ENCODE assay signal across 10 cellular contexts in genomic region chr1:247883346-247883745, GRCh38. TPM values are rescaled to one million over a fixed set of nuclear protein-coding genes. Genes with fewer than 3 reads are reported as not detected.
"Had no signal": no experiment of that assay in that cellular context is flagged by ENCODE, and none has a peak within 500 bp of the region (broad histone marks: within the 10 kb centered on the region; RNA-seq: fewer than 3 reads in every experiment).

No MANE protein-coding gene starts in this region.

- H3K4me1 ChIP-seq: HAP-1 had no signal

- H3K4me3 ChIP-seq: HAP-1 had no signal

- H3K36me3 ChIP-seq: HAP-1 had no signal

- DNase-seq: GOT3, H7, HFFc6 had no signal

- H3K36me3 Mint-ChIP-seq: IgD-negative memory B cell had no signal

- H3K27ac ChIP-seq: HL-60 had no signal

- ATAC-seq: HCT116, HepG2 had no signal

- H3K4me3 Mint-ChIP-seq: HFFc6, IgD-negative memory B cell had no signal

- H3K9me3 ChIP-seq: HAP-1 had no signal

- H3K27ac Mint-ChIP-seq: HFFc6, IgD-negative memory B cell had no signal

- H3K4me1 Mint-ChIP-seq: IgD-negative memory B cell had no signal

RNA-seq across cellular contexts. Expression of gene OR2W3, which starts 12.0 kb away (rescaled TPM):
- total RNA-seq: H4, H7, HepG2, HFFc6 had no signal
- polyA plus RNA-seq: HepG2 had no signal

RNA-seq across cellular contexts. Expression of gene TRIM58, which starts 26.4 kb away (rescaled TPM):
- total RNA-seq: H4, HepG2, HFFc6 had no signal
- polyA plus RNA-seq: HepG2 had no signal

RNA-seq across cellular contexts. Expression of gene OR2T8, which starts 36.7 kb away (rescaled TPM):
- total RNA-seq: H7, HepG2, HFFc6, HT1080 had no signal
- polyA plus RNA-seq: HepG2, IgD-negative memory B cell had no signal

RNA-seq across cellular contexts. Expression of gene OR2AJ1, which starts 41.3 kb away (rescaled TPM):
- total RNA-seq: H4, H7, HepG2, HFFc6, HT1080 had no signal
- polyA plus RNA-seq: HepG2, IgD-negative memory B cell had no signal

RNA-seq across cellular contexts. Expression of gene OR11L1, which starts 41.6 kb away (rescaled TPM):
- total RNA-seq: H4, H7, HepG2, HFFc6, HT1080 had no signal
- polyA plus RNA-seq: HepG2, IgD-negative memory B cell had no signal
